8 cellular contexts compared by ENCODE assay signal in the genomic region with DNA sequence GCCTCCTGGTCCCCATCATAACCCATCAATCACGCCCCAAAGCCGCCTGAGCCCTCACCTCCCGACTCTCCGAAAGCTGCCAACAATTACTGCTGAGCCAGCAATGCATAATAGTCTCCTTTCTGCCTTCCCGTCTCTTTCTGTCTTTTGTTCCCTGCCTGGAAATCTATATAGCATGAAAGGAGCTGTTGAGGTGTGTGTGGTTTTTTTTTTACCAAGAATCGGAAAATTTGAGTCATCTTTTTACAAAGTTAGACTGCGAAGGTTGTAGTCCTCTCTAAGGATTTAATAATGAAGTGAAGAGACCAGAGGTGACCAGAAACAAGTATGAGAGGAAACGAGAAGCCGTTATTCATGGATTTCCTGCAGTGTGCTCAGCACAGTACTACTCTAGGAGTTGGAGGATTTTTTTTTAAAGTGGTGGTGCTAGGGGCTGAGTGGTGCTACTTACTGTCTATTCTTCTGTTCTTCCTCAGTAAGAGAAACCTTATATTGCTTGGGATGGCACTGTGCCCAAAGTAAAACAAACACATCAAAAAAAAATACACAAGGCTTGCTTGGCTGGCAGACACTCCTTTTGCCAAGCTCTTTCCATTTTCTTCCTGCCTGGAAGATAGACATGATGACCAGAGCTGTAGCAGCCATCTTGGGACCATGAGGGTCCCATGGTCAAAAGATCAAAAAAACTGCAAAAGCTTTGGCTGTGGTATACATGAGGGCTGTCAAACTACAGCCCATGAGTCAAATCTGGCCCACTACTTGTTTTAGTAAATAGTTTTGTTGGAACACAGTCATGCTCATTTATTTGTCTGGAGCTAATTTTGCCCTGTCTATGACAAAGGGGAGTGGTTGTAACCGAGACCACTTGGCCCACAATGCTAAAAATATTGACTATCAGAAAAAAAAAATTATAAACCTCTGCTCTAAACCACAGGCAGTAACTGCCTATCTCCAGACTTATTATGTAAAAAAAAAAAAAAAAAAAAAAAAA. TPM values are rescaled to one million over a fixed set of nuclear protein-coding genes. Genes with fewer than 3 reads are reported as not detected.
A peak's percentile ranks its signal among the peaks of the same experiment; 100 is the strongest.
DNase-seq lines count a peak whose midpoint lies in the region; ATAC-seq and TF ChIP-seq lines count a peak whose summit lies in the region.

No MANE protein-coding gene starts in this region.

- peak; percentile 46 for DNase-seq in GM10248 (ENCODE audit: extremely low spot score)
- DNase-seq in MG63, result no peak
- DNase-seq in prostate gland (ENCODE audit: low spot score), result peak; percentile 30
- no peak for DNase-seq in NCI-H1417 treated with DMSO at 0.1 percent for 48 hours (lab: John Stamatoyannopoulos, UW)
- no peak for DNase-seq in NCI-H748 (lab: John Stamatoyannopoulos, UW; ENCODE audit: unreplicated experiment)
- no peak for DNase-seq in NCI-H526 (lab: John Stamatoyannopoulos, UW)

- POLR2A ChIA-PET in GM10248 (lab: Yijun Ruan, JAX), result interaction anchor here (0.7 kb wide), 1 partner anchor 671 kb away, joined by 4 read pairs; no protein-coding TSS in a partner anchor

- H3K27ac ChIP-seq in duodenal mucosa (ENCODE audit: low read depth, low read length), result no peak overlapping the region
- H3K27ac ChIP-seq in prostate gland, result peak overlapping the region; percentile 19 to 33

- CTCF ChIA-PET in GM10248 (lab: Yijun Ruan, JAX), result interaction anchor here (0.7 to 7.5 kb wide), 40 partner anchors 7 to 814 kb away, joined by 3 to 73 read pairs (median 4); a partner anchor contains a TSS

- H3K4me1 ChIP-seq in duodenal mucosa (ENCODE audit: control insufficient read depth in 1 of 2, insufficient read depth in 2 of 2, low read length in 2 of 2) (peaks cover 24 to 41% of the 10 kb centered on the region in 2 donors), prostate gland (replicated peaks) (no peaks in the 10 kb centered on the region)

- 37% methylated on average over 10 of the region's 10 CpGs for WGBS in prostate gland

- H3K36me3 ChIP-seq in MG63 (no peaks in the 10 kb centered on the region), duodenal mucosa (ENCODE audit: control insufficient read depth in 1 of 2, insufficient read depth in 2 of 2, low read length in 2 of 2) (no peaks in the 10 kb centered on the region), prostate gland (no peaks in the 10 kb centered on the region)

- H3K9ac ChIP-seq in duodenal mucosa (ENCODE audit: low read depth in 1 of 2, low read length in 2 of 2), result peak overlapping the region in 1 of 2 donors; percentile 48

- H3K27me3 ChIP-seq in MG63, result no peaks in the 10 kb centered on the region
- no peaks in the 10 kb centered on the region for H3K27me3 ChIP-seq in duodenal mucosa (ENCODE audit: control insufficient read depth in 1 of 2, insufficient read depth in 2 of 2, low read length in 2 of 2)
- H3K27me3 ChIP-seq in prostate gland (replicated peaks; ENCODE audit: insufficient read depth), result no peaks in the 10 kb centered on the region

- TF ChIP-seq POLR2A in prostate gland (IDR thresholded peaks at IDR 0.05), result no peak

- H3K9me3 ChIP-seq in MG63 (no peaks in the 10 kb centered on the region; the same call in 1 of the 2 replicates), duodenal mucosa (ENCODE audit: control insufficient read depth in 1 of 2, low read length in 2 of 2) (no peaks in the 10 kb centered on the region), prostate gland (no peaks in the 10 kb centered on the region)

- H3K4me3 ChIP-seq in MG63, result peak overlapping the region; percentile 17
- H3K4me3 ChIP-seq in duodenal mucosa (ENCODE audit: low read depth in 1 of 2, low read length in 2 of 2), result peak overlapping the region; percentile 36 to 63
- H3K4me3 ChIP-seq in prostate gland, result no peak overlapping the region

- ATAC-seq in GM21717 (IDR thresholded peaks at IDR 0.05; ENCODE audit: unreplicated experiment), result no peak

- intact Hi-C loops in prostate gland (cut with DNase I), result no loop called here

- no peak for TF ChIP-seq CTCF in GM10248 (IDR thresholded peaks at IDR 0.05; ENCODE audit: control extremely low read depth, extremely low read depth, low read depth, missing control alignments)
- TF ChIP-seq CTCF in prostate gland (IDR thresholded peaks at IDR 0.05), result no peak

RNA-seq across cellular contexts. Expression of a gene that starts 37.3 kb away (rescaled TPM):
- total RNA-seq in MG63 (2014; rRNA removed; shearing (Covaris generic); ENCODE audit: low replicate concordance), result 0.59 and 0.92 TPM in 2 replicates
- 10 to 100 TPM; 16.6 to 24.5 TPM for total RNA-seq in prostate gland

RNA-seq across cellular contexts. Expression of a gene that starts 55.5 kb away (rescaled TPM):
- 18.1 and 39.1 TPM in 2 replicates for total RNA-seq in MG63 (2014; rRNA removed; shearing (Covaris generic); ENCODE audit: low replicate concordance)
- 10 to 100 TPM; 55.0 to 97.9 TPM for total RNA-seq in prostate gland

Comparison
In these comparisons a context has a peak if more than half of its experiments do, and no peak if none do; other contexts are left out.
1. DNase-seq: peak in GM10248 (single experiment) and prostate gland (single experiment); none in MG63 (single experiment), NCI-H1417 treated with DMSO at 0.1 percent for 48 hours (single experiment), NCI-H748 (single experiment) and NCI-H526 (0 of 2).
2. H3K4me3 ChIP-seq: peak in MG63 (single experiment) and duodenal mucosa (2 of 2); none in prostate gland (0 of 2).